Comparison of ENCODE assay signal across 13 cellular contexts in the genomic region with DNA sequence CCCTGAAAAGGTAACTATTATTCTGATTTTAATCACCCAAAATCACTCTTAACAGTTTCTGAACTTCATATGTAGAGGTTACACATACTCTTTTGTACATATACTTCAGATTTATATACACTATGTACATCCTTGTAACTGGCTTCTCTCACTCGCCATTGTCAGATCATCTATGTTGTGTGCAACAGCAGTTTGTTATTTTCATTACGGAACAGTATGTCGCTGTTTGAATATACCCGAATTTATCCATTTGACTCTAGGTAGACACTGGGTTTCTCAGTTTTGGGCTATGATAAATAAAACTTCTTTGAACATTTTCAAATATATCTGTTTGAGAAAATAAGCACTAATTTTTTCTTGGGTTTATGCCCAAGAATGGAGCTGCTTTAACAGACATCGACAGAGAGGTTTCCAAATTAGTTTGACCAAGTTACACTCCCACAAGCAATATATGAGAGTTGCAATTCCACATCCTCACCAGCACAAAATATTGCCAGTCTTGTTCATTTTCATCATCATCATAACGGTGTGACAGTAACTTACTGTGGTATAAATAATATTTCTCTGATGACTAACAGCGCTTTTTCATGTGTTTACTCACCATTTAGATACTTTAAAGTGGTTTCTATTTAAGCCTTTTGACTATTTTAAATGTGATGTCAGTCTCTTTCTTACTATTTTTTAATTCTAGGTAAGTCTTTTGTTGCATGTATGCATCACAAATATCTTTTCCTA.
DNase-seq lines count a peak whose midpoint lies in the region; ATAC-seq, FAIRE-seq and TF ChIP-seq lines count a peak whose summit lies in the region.
"Had no signal": no experiment of that assay in that cellular context is flagged by ENCODE, and none has a peak within 500 bp of the region (broad histone marks: within the 10 kb centered on the region; RNA-seq: fewer than 3 reads in every experiment).

No MANE protein-coding gene starts in this region.

- H3K27ac Mint-ChIP-seq in activated CD4-positive, alpha-beta T cell treated with anti-CD3 and anti-CD28 coated beads for 36 hours: no peak overlapping the region
- no peak overlapping the region for H3K27ac Mint-ChIP-seq in stimulated activated effector memory CD8-positive, alpha-beta T cell treated with anti-CD3 and anti-CD28 coated beads, Interleukin-12 subunit alpha, Interleukin-12 subunit beta, amount 100 ng/mL, for 72 hours
- H3K27ac Mint-ChIP-seq: natural killer cell treated with Interleukin-12 subunit alpha and Interleukin-12 subunit beta and Interleukin-15 and Interleukin-18, amount 100 ng/mL, for 72 hours had no signal

- intact Hi-C loops in activated CD4-positive, alpha-beta T cell treated with anti-CD3 and anti-CD28 coated beads for 36 hours (cut with DNase I, micrococcal nuclease): loop anchor here (5.0 to 10.0 kb wide), 2 partner anchors 200 to 358 kb away; no protein-coding TSS in a partner anchor

- POLR2A ChIA-PET in activated CD4-positive, alpha-beta T cell treated with anti-CD3 and anti-CD28 coated beads for 36 hours (lab: Charles Lee): interaction anchor here (0.5 kb wide), 1 partner anchor 31 kb away, joined by 3 read pairs; no protein-coding TSS in a partner anchor

- no peaks in the 10 kb centered on the region for H3K9me3 Mint-ChIP-seq in activated CD4-positive, alpha-beta T cell treated with anti-CD3 and anti-CD28 coated beads for 36 hours (ENCODE audit: low read depth)
- H3K9me3 Mint-ChIP-seq in stimulated activated effector memory CD8-positive, alpha-beta T cell treated with anti-CD3 and anti-CD28 coated beads, Interleukin-12 subunit alpha, Interleukin-12 subunit beta, amount 100 ng/mL, for 72 hours: no peaks in the 10 kb centered on the region
- H3K9me3 Mint-ChIP-seq: natural killer cell treated with Interleukin-12 subunit alpha and Interleukin-12 subunit beta and Interleukin-15 and Interleukin-18, amount 100 ng/mL, for 72 hours had no signal

- peak; percentile 90 for ATAC-seq in activated CD4-positive, alpha-beta T cell treated with anti-CD3 and anti-CD28 coated beads for 36 hours
- ATAC-seq in stimulated activated effector memory CD8-positive, alpha-beta T cell treated with anti-CD3 and anti-CD28 coated beads, Interleukin-12 subunit alpha, Interleukin-12 subunit beta, amount 100 ng/mL, for 72 hours: peak; percentile 98
- ATAC-seq in GM18909 (IDR thresholded peaks at IDR 0.05; ENCODE audit: poor library complexity, unreplicated experiment): no peak

- peaks cover 18% of the 10 kb centered on the region for H3K4me1 Mint-ChIP-seq in activated CD4-positive, alpha-beta T cell treated with anti-CD3 and anti-CD28 coated beads for 36 hours
- H3K4me1 Mint-ChIP-seq in stimulated activated effector memory CD8-positive, alpha-beta T cell treated with anti-CD3 and anti-CD28 coated beads, Interleukin-12 subunit alpha, Interleukin-12 subunit beta, amount 100 ng/mL, for 72 hours: no peaks in the 10 kb centered on the region

- DNase-seq in activated CD4-positive, alpha-beta T cell treated with anti-CD3 and anti-CD28 coated beads for 36 hours: no peak
- DNase-seq in activated CD4-positive, alpha-beta T cell treated with anti-CD3 and anti-CD28 coated beads for 4 hours: no peak
- peak; percentile 80 for DNase-seq in HS-5 (ENCODE audit: low read depth)
- peak; percentile 85 for DNase-seq in bronchial epithelial cell (ENCODE audit: low read depth)
- no peak for DNase-seq in stimulated activated effector memory CD8-positive, alpha-beta T cell treated with anti-CD3 and anti-CD28 coated beads, Interleukin-12 subunit alpha, Interleukin-12 subunit beta, amount 100 ng/mL, for 72 hours (ENCODE audit: low spot score in 2 of 2)
- no peak for DNase-seq in KG1 (lab: John Stamatoyannopoulos, UW)
- DNase-seq in T1000 (lab: John Stamatoyannopoulos, UW): no peak
- DNase-seq: colonic mucosa, NCI-H446 treated with DMSO at 0.1 percent for 48 hours, thyroid gland had no signal

- no peak overlapping the region for H3K4me3 Mint-ChIP-seq in activated CD4-positive, alpha-beta T cell treated with anti-CD3 and anti-CD28 coated beads for 36 hours
- H3K4me3 Mint-ChIP-seq in stimulated activated effector memory CD8-positive, alpha-beta T cell treated with anti-CD3 and anti-CD28 coated beads, Interleukin-12 subunit alpha, Interleukin-12 subunit beta, amount 100 ng/mL, for 72 hours: no peak overlapping the region
- H3K4me3 Mint-ChIP-seq: natural killer cell treated with Interleukin-12 subunit alpha and Interleukin-12 subunit beta and Interleukin-15 and Interleukin-18, amount 100 ng/mL, for 72 hours had no signal

- H3K27me3 Mint-ChIP-seq in activated CD4-positive, alpha-beta T cell treated with anti-CD3 and anti-CD28 coated beads for 36 hours: no peaks in the 10 kb centered on the region
- H3K27me3 Mint-ChIP-seq: natural killer cell treated with Interleukin-12 subunit alpha and Interleukin-12 subunit beta and Interleukin-15 and Interleukin-18, amount 100 ng/mL, for 72 hours had no signal

- H3K36me3 Mint-ChIP-seq in activated CD4-positive, alpha-beta T cell treated with anti-CD3 and anti-CD28 coated beads for 36 hours (ENCODE audit: low read depth): peaks cover 24% of the 10 kb centered on the region
- peaks cover 42% of the 10 kb centered on the region for H3K36me3 Mint-ChIP-seq in stimulated activated effector memory CD8-positive, alpha-beta T cell treated with anti-CD3 and anti-CD28 coated beads, Interleukin-12 subunit alpha, Interleukin-12 subunit beta, amount 100 ng/mL, for 72 hours

- no peak overlapping the region for H3K4me3 ChIP-seq in bronchial epithelial cell (ENCODE audit: low read depth, low read length)
- H3K4me3 ChIP-seq: colonic mucosa, thyroid gland had no signal

- no peak for FAIRE-seq in bronchial epithelial cell (lab: Jason Lieb, UNC)
- FAIRE-seq: GM12891 had no signal

- CTCF ChIA-PET in activated CD4-positive, alpha-beta T cell treated with anti-CD3 and anti-CD28 coated beads for 36 hours (lab: Charles Lee): interaction anchor here (0.9 to 7.1 kb wide), 10 partner anchors 8 to 60 kb away, joined by 3 to 111 read pairs (median 8); no protein-coding TSS in a partner anchor

- H3K36me3 ChIP-seq in bronchial epithelial cell (ENCODE audit: control insufficient read depth, insufficient read depth, low read length): peaks cover 5% of the 10 kb centered on the region
- H3K36me3 ChIP-seq: colonic mucosa had no signal

- H3K27me3 ChIP-seq in bronchial epithelial cell (ENCODE audit: control insufficient read depth, insufficient read depth, low read length): no peaks in the 10 kb centered on the region
- H3K27me3 ChIP-seq: colonic mucosa, thyroid gland had no signal

- no peak for TF ChIP-seq CTCF in bronchial epithelial cell (IDR thresholded peaks at IDR 0.05; ENCODE audit: insufficient read depth, low read length, severe bottlenecking)

Comparison
In these comparisons a context has a peak if more than half of its experiments do, and no peak if none do; other contexts are left out.
1. DNase-seq: peak in HS-5 (single experiment) and bronchial epithelial cell (single experiment); none in activated CD4-positive, alpha-beta T cell treated with anti-CD3 and anti-CD28 coated beads for 36 hours (single experiment), activated CD4-positive, alpha-beta T cell treated with anti-CD3 and anti-CD28 coated beads for 4 hours (0 of 2), stimulated activated effector memory CD8-positive, alpha-beta T cell treated with anti-CD3 and anti-CD28 coated beads, Interleukin-12 subunit alpha, Interleukin-12 subunit beta, amount 100 ng/mL, for 72 hours (0 of 2), KG1 (single experiment) and T1000 (single experiment).